22 cellular contexts compared by ENCODE assay signal in the genomic region with DNA sequence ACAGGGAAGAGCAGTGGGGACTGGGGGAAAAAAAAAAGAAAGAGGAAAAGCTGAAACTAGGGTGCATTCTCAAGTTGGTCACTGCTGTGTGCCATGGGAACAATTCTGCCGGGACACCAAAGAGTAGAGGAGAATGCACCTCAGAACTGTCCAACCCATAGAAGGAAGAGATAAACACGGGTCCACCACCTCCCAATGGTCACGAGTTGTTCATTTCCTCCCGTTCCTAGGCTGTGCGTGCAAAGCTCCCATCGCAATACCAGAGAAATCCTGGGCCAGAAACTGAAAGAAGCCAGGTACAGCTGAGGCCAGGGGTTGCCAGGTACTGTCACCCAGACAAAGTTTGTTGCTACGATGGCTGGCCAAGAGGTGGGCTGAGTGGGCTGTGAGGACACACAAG.
"Had no signal": no experiment of that assay in that cellular context is flagged by ENCODE, and none has a peak within 500 bp of the region (broad histone marks: within the 10 kb centered on the region; RNA-seq: fewer than 3 reads in every experiment).

No MANE protein-coding gene starts in this region.

- ATAC-seq: heart right ventricle; naive thymus-derived CD4-positive, alpha-beta T cell; right cardiac atrium; sciatic nerve; stimulated activated effector memory CD8-positive, alpha-beta T cell treated with anti-CD3 and anti-CD28 coated beads, Interleukin-12 subunit alpha, Interleukin-12 subunit beta, amount 100 ng/mL, for 72 hours; stimulated activated naive CD8-positive, alpha-beta T cell treated with anti-CD3 and anti-CD28 coated beads, Interleukin-15, amount 100 ng/mL, for 72 hours had no signal

- H3K27me3 Mint-ChIP-seq: stimulated activated naive CD8-positive, alpha-beta T cell treated with anti-CD3 and anti-CD28 coated beads, Interleukin-15, amount 100 ng/mL, for 72 hours had no signal

- DNase-seq: heart right ventricle; islet precursor cell; left ventricle myocardium inferior; naive thymus-derived CD4-positive, alpha-beta T cell; nephron progenitor cell; ovary; retina; right cardiac atrium; stimulated activated CD4-positive, alpha-beta T cell treated with anti-CD3 and anti-CD28 coated beads, Interleukin-4, amount 100 ng/mL, for 24 hours; stimulated activated naive CD4-positive, alpha-beta T cell treated with Interleukin-2 at 50 U/mL for 16 hours; stimulated activated naive CD8-positive, alpha-beta T cell treated with anti-CD3 and anti-CD28 coated beads, Interleukin-15, amount 100 ng/mL, for 72 hours; substantia nigra; upper lobe of left lung had no signal

- H3K36me3 Mint-ChIP-seq: stimulated activated effector memory CD8-positive, alpha-beta T cell treated with anti-CD3 and anti-CD28 coated beads, Interleukin-12 subunit alpha, Interleukin-12 subunit beta, amount 100 ng/mL, for 72 hours had no signal

- H3K9me3 Mint-ChIP-seq: naive thymus-derived CD4-positive, alpha-beta T cell; nephron progenitor cell; stimulated activated effector memory CD8-positive, alpha-beta T cell treated with anti-CD3 and anti-CD28 coated beads, Interleukin-12 subunit alpha, Interleukin-12 subunit beta, amount 100 ng/mL, for 72 hours; stimulated activated naive CD8-positive, alpha-beta T cell treated with anti-CD3 and anti-CD28 coated beads, Interleukin-15, amount 100 ng/mL, for 72 hours had no signal

- H3K36me3 ChIP-seq: heart right ventricle, left ventricle myocardium inferior, ovary, prostate gland, tibial nerve, upper lobe of left lung, vagina had no signal

- H3K4me1 Mint-ChIP-seq: stimulated activated effector memory CD8-positive, alpha-beta T cell treated with anti-CD3 and anti-CD28 coated beads, Interleukin-12 subunit alpha, Interleukin-12 subunit beta, amount 100 ng/mL, for 72 hours; stimulated activated naive CD8-positive, alpha-beta T cell treated with anti-CD3 and anti-CD28 coated beads, Interleukin-15, amount 100 ng/mL, for 72 hours had no signal

- H3K27ac Mint-ChIP-seq: mesothelial cell of epicardium; naive thymus-derived CD4-positive, alpha-beta T cell; nephron progenitor cell; stimulated activated effector memory CD8-positive, alpha-beta T cell treated with anti-CD3 and anti-CD28 coated beads, Interleukin-12 subunit alpha, Interleukin-12 subunit beta, amount 100 ng/mL, for 72 hours; stimulated activated naive CD8-positive, alpha-beta T cell treated with anti-CD3 and anti-CD28 coated beads, Interleukin-15, amount 100 ng/mL, for 72 hours had no signal

- H3K4me3 ChIP-seq: heart right ventricle, hepatocyte, left ventricle myocardium inferior, lung, ovary, prostate gland, skin epidermis, tibial nerve, upper lobe of left lung, vagina had no signal

- H3K4me3 Mint-ChIP-seq: mesothelial cell of epicardium; naive thymus-derived CD4-positive, alpha-beta T cell; nephron progenitor cell; stimulated activated effector memory CD8-positive, alpha-beta T cell treated with anti-CD3 and anti-CD28 coated beads, Interleukin-12 subunit alpha, Interleukin-12 subunit beta, amount 100 ng/mL, for 72 hours; stimulated activated naive CD8-positive, alpha-beta T cell treated with anti-CD3 and anti-CD28 coated beads, Interleukin-15, amount 100 ng/mL, for 72 hours had no signal

- H3K9me3 ChIP-seq: heart right ventricle, left ventricle myocardium inferior, ovary, prostate gland, tibial nerve, upper lobe of left lung, vagina had no signal

- H3K27me3 ChIP-seq: heart right ventricle, hepatocyte, ovary, tibial nerve, upper lobe of left lung, vagina had no signal

- H3K4me1 ChIP-seq: prostate gland had no signal
